In genomic region chrX:134797390-134797700, GRCh38 we compare ENCODE assay signal across 7 cellular contexts. TPM values are rescaled to one million over a fixed set of nuclear protein-coding genes. Genes with fewer than 3 reads are reported as not detected.
DNase-seq lines count a peak whose midpoint lies in the region; ATAC-seq and TF ChIP-seq lines count a peak whose summit lies in the region.

No MANE protein-coding gene starts in this region.

- in situ Hi-C loops in HAP-1 (cut with MboI; ENCODE audit: low sequenced_read_pairs), result no loop called here

- WGBS in iPS DF 6.9 (ENCODE audit: insufficient coverage, insufficient read length), result no CpG with 5 or more reads among the region's 7 CpGs

- H3K9me3 Mint-ChIP-seq in stimulated activated effector memory CD8-positive, alpha-beta T cell treated with anti-CD3 and anti-CD28 coated beads, Interleukin-12 subunit alpha, Interleukin-12 subunit beta, amount 100 ng/mL, for 72 hours, result no peaks in the 10 kb centered on the region

- no peak overlapping the region for H3K27ac ChIP-seq in iPS DF 6.9 (ENCODE audit: low read length)

- H3K4me3 ChIP-seq in HAP-1 (peak overlapping the region; percentile 96), WI38 (ENCODE audit: low read depth, low read length) (peak overlapping the region; percentile 77), iPS DF 6.9 (ENCODE audit: low read length) (peak overlapping the region; percentile 77; the same call in 1 of the 2 replicates)

- TF ChIP-seq CTCF in WI38 (IDR thresholded peaks at IDR 0.05; ENCODE audit: low read depth, low read length), result no peak

- ATAC-seq in stimulated activated effector memory CD8-positive, alpha-beta T cell treated with anti-CD3 and anti-CD28 coated beads, Interleukin-12 subunit alpha, Interleukin-12 subunit beta, amount 100 ng/mL, for 72 hours, result no peak

- peaks cover 35% of the 10 kb centered on the region for H3K36me3 ChIP-seq in HAP-1 (replicated peaks)
- H3K36me3 ChIP-seq in iPS DF 6.9 (ENCODE audit: control insufficient read depth, insufficient read depth, low read length), result no peaks in the 10 kb centered on the region

- peak overlapping the region; percentile 95 for H3K27ac Mint-ChIP-seq in stimulated activated effector memory CD8-positive, alpha-beta T cell treated with anti-CD3 and anti-CD28 coated beads, Interleukin-12 subunit alpha, Interleukin-12 subunit beta, amount 100 ng/mL, for 72 hours

- H3K4me1 Mint-ChIP-seq in stimulated activated effector memory CD8-positive, alpha-beta T cell treated with anti-CD3 and anti-CD28 coated beads, Interleukin-12 subunit alpha, Interleukin-12 subunit beta, amount 100 ng/mL, for 72 hours, result peaks cover 23% of the 10 kb centered on the region

- H3K9me3 ChIP-seq in HAP-1 (no peaks in the 10 kb centered on the region), iPS DF 6.9 (ENCODE audit: control insufficient read depth, insufficient read depth, low read length) (no peaks in the 10 kb centered on the region)

- H3K4me1 ChIP-seq in HAP-1, result peaks cover 32% of the 10 kb centered on the region
- H3K4me1 ChIP-seq in iPS DF 6.9 (ENCODE audit: control insufficient read depth, insufficient read depth, low read length), result peaks cover 1% of the 10 kb centered on the region

- no peak for DNase-seq in HAP-1 (ENCODE audit: low spot score in 2 of 2)
- DNase-seq in iPS DF 6.9 (ENCODE audit: low read depth, low spot score), result no peak
- DNase-seq in stimulated activated effector memory CD8-positive, alpha-beta T cell treated with anti-CD3 and anti-CD28 coated beads, Interleukin-12 subunit alpha, Interleukin-12 subunit beta, amount 100 ng/mL, for 72 hours (ENCODE audit: low spot score in 2 of 2), result no peak
- DNase-seq in SK-N-DZ (ENCODE audit: low spot score), result no peak
- no peak for DNase-seq in RPMI8226
- DNase-seq in activated CD8-positive, alpha-beta memory T cell treated with anti-CD3 and anti-CD28 coated beads, Interleukin-2, amount 50 U/mL, for 48 hours, result no peak

- peaks cover 23% of the 10 kb centered on the region for H3K36me3 Mint-ChIP-seq in stimulated activated effector memory CD8-positive, alpha-beta T cell treated with anti-CD3 and anti-CD28 coated beads, Interleukin-12 subunit alpha, Interleukin-12 subunit beta, amount 100 ng/mL, for 72 hours

- peak overlapping the region; percentile 86 for H3K4me3 Mint-ChIP-seq in stimulated activated effector memory CD8-positive, alpha-beta T cell treated with anti-CD3 and anti-CD28 coated beads, Interleukin-12 subunit alpha, Interleukin-12 subunit beta, amount 100 ng/mL, for 72 hours

- no peaks in the 10 kb centered on the region for H3K27me3 ChIP-seq in HAP-1 (ENCODE audit: low read depth)
- no peaks in the 10 kb centered on the region for H3K27me3 ChIP-seq in iPS DF 6.9 (ENCODE audit: control insufficient read depth, insufficient read depth, low read length)

RNA-seq across cellular contexts. Expression of gene PABIR2, which starts 0.3 kb away (rescaled TPM):
- 30.5 and 34.1 TPM in 2 replicates for polyA plus RNA-seq in SK-N-DZ (2014; cell fraction: cytosol; rRNA removed)
- polyA plus RNA-seq in SK-N-DZ (2014; cell fraction: nucleus; rRNA removed), result 42.9 and 79.1 TPM in 2 replicates
